Comparison of ENCODE assay signal across 37 cellular contexts in the genomic region with DNA sequence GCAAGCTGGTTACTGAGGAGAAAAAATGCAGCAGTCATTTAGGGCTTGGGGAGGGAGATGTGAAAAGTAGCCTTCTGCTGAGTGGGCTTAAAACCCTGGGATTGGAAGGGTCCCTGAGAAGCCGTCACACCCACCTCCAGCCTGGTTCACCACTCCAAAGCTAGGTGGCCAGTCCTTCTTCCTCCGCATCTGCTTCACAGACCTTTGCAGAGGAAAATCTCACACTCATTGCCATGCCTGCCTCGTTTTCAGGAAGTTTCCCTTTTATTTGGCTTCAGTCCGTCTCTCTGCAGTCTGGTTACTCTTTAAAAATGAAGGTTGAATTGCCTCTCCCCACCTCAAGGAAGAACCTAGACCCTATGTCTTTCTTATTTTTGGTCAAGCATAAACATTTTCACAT. TPM values are rescaled to one million over a fixed set of nuclear protein-coding genes. Genes with fewer than 3 reads are reported as not detected.
DNase-seq lines count a peak whose midpoint lies in the region; ATAC-seq and TF ChIP-seq lines count a peak whose summit lies in the region.
"Had no signal": no experiment of that assay in that cellular context is flagged by ENCODE, and none has a peak within 500 bp of the region (broad histone marks: within the 10 kb centered on the region; RNA-seq: fewer than 3 reads in every experiment).

No MANE protein-coding gene starts in this region.

- no peaks in the 10 kb centered on the region for H3K36me3 ChIP-seq in BE2C
- H3K36me3 ChIP-seq: left lung, spleen had no signal

- H3K4me1 ChIP-seq in right cardiac atrium (ENCODE audit: control insufficient read depth, insufficient read depth, low read length) (peaks cover 31% of the 10 kb centered on the region), BE2C (no peaks in the 10 kb centered on the region)
- H3K4me1 ChIP-seq: body of pancreas, left lung had no signal

- peak; percentile 51 for DNase-seq in Ammon's horn (ENCODE audit: low spot score)
- no peak for DNase-seq in WTC11 (ENCODE audit: low spot score)
- DNase-seq in right cardiac atrium: no peak
- DNase-seq in occipital lobe (lab: John Stamatoyannopoulos, UW): peak; percentile 12
- DNase-seq in islet precursor cell: no peak
- no peak for DNase-seq in BE2C
- DNase-seq: ACHN; activated CD4-positive, alpha-beta T cell treated with anti-CD3 and anti-CD28 coated beads for 36 hours; activated CD8-positive, alpha-beta memory T cell treated with anti-CD3 and anti-CD28 coated beads, Interleukin-2, amount 50 U/mL, for 48 hours; activated CD8-positive, alpha-beta T cell treated with anti-CD3 and anti-CD28 coated beads for 36 hours; activated naive CD4-positive, alpha-beta T cell treated with Interleukin-2 at 50 U/mL for 16 hours; body of pancreas; Karpas-422; left lung; naive thymus-derived CD8-positive, alpha-beta T cell; NCI-H1436; NCI-H2081 treated with DMSO at 0.1 percent for 48 hours; NCI-H226; NCI-H526 treated with DMSO at 0.1 percent for 48 hours; NK-92 treated with Interleukin-12 subunit alpha and Interleukin-12 subunit beta, amount 100 ng/mL, for 24 hours; PC-9; retina; spleen; stimulated activated CD4-positive, alpha-beta T cell treated with anti-CD3 and anti-CD28 coated beads, Interleukin-2, amount 100 ng/mL, for 48 hours; stomach; upper lobe of left lung had no signal

- H3K27me3 ChIP-seq in right cardiac atrium (ENCODE audit: control insufficient read depth, insufficient read depth) (no peaks in the 10 kb centered on the region), BE2C (peaks cover under 1% of the 10 kb centered on the region; the same call in 1 of the 2 replicates)
- H3K27me3 ChIP-seq: body of pancreas, left lung, stomach, upper lobe of left lung had no signal

- peak overlapping the region; percentile 24 for H3K27ac Mint-ChIP-seq in WTC11
- H3K27ac Mint-ChIP-seq: activated CD4-positive, alpha-beta T cell treated with anti-CD3 and anti-CD28 coated beads for 36 hours; activated CD8-positive, alpha-beta T cell treated with anti-CD3 and anti-CD28 coated beads for 36 hours; activated T-helper 1 cell treated with anti-CD3 and anti-CD28 coated beads, Interleukin-12 subunit alpha, Interleukin-12 subunit beta, Interleukin-2, Interleukin-4 antibody, amounts not matched to agents 30 ng/mL and 10 ng/mL and 1 ng/mL, durations not matched to agents 14 hours and 24 hours and 36 hours; mesothelial cell of epicardium; naive thymus-derived CD8-positive, alpha-beta T cell; T-helper 2 cell treated with Interferon-gamma antibody and Interleukin-4, amounts not matched to agents 5 μg/mL and 100 μg/mL, for 36 hours had no signal

- POLR2A ChIA-PET in WTC11 (lab: Charles Lee): no interaction called here

- no peak for ATAC-seq in WTC11
- ATAC-seq in right cardiac atrium: no peak
- no peak for ATAC-seq in HG03439 (IDR thresholded peaks at IDR 0.05; ENCODE audit: unreplicated experiment)
- ATAC-seq in GM19397 (IDR thresholded peaks at IDR 0.05; ENCODE audit: unreplicated experiment): no peak
- ATAC-seq: activated CD4-positive, alpha-beta T cell treated with anti-CD3 and anti-CD28 coated beads for 36 hours; activated CD8-positive, alpha-beta T cell treated with anti-CD3 and anti-CD28 coated beads for 36 hours; body of pancreas; GM12878; left lung; naive thymus-derived CD8-positive, alpha-beta T cell had no signal

- intact Hi-C loops in right cardiac atrium (cut with DNase I): no loop called here

- H3K36me3 Mint-ChIP-seq in WTC11: no peaks in the 10 kb centered on the region
- H3K36me3 Mint-ChIP-seq: mesothelial cell of epicardium; naive thymus-derived CD8-positive, alpha-beta T cell had no signal

- TF ChIP-seq CTCF in WTC11 (IDR thresholded peaks at IDR 0.05) (no peak), BE2C (IDR thresholded peaks at IDR 0.05; ENCODE audit: low read depth, low read length) (no peak)

- no peak overlapping the region for H3K4me3 Mint-ChIP-seq in WTC11
- H3K4me3 Mint-ChIP-seq: activated CD4-positive, alpha-beta T cell treated with anti-CD3 and anti-CD28 coated beads for 36 hours; activated CD8-positive, alpha-beta T cell treated with anti-CD3 and anti-CD28 coated beads for 36 hours; activated T-helper 1 cell treated with anti-CD3 and anti-CD28 coated beads, Interleukin-12 subunit alpha, Interleukin-12 subunit beta, Interleukin-2, Interleukin-4 antibody, amounts not matched to agents 30 ng/mL and 10 ng/mL and 1 ng/mL, durations not matched to agents 14 hours and 24 hours and 36 hours; mesothelial cell of epicardium; naive thymus-derived CD8-positive, alpha-beta T cell; T-helper 2 cell treated with Interferon-gamma antibody and Interleukin-4, amounts not matched to agents 5 μg/mL and 100 μg/mL, for 36 hours had no signal

- H3K9me3 ChIP-seq in right cardiac atrium (ENCODE audit: control insufficient read depth, low read length): no peaks in the 10 kb centered on the region
- no peaks in the 10 kb centered on the region for H3K9me3 ChIP-seq in BE2C
- H3K9me3 ChIP-seq: body of pancreas, left lung, spleen, stomach, upper lobe of left lung had no signal

- 51% methylated on average over 4 of the region's 4 CpGs for WGBS in right cardiac atrium

- no peaks in the 10 kb centered on the region for H3K9me3 Mint-ChIP-seq in WTC11
- H3K9me3 Mint-ChIP-seq: activated CD8-positive, alpha-beta T cell treated with anti-CD3 and anti-CD28 coated beads for 36 hours; activated T-helper 1 cell treated with anti-CD3 and anti-CD28 coated beads, Interleukin-12 subunit alpha, Interleukin-12 subunit beta, Interleukin-2, Interleukin-4 antibody, amounts not matched to agents 30 ng/mL and 10 ng/mL and 1 ng/mL, durations not matched to agents 14 hours and 24 hours and 36 hours; mesothelial cell of epicardium; naive thymus-derived CD8-positive, alpha-beta T cell; T-helper 2 cell treated with Interferon-gamma antibody and Interleukin-4, amounts not matched to agents 5 μg/mL and 100 μg/mL, for 36 hours had no signal

- no peaks in the 10 kb centered on the region for H3K27me3 Mint-ChIP-seq in WTC11 (ENCODE audit: low read depth)
- H3K27me3 Mint-ChIP-seq: activated CD4-positive, alpha-beta T cell treated with anti-CD3 and anti-CD28 coated beads for 36 hours; activated CD8-positive, alpha-beta T cell treated with anti-CD3 and anti-CD28 coated beads for 36 hours had no signal

- peak overlapping the region; percentile 53 for H3K27ac ChIP-seq in right cardiac atrium (ENCODE audit: low read length)
- H3K27ac ChIP-seq: body of pancreas, HL-60, left lung, PC-9, spleen had no signal

- peaks cover 7% of the 10 kb centered on the region; the same call in 1 of the 2 replicates for H3K4me1 Mint-ChIP-seq in WTC11
- H3K4me1 Mint-ChIP-seq: activated CD4-positive, alpha-beta T cell treated with anti-CD3 and anti-CD28 coated beads for 36 hours; mesothelial cell of epicardium; naive thymus-derived CD8-positive, alpha-beta T cell had no signal

- H3K4me3 ChIP-seq in right cardiac atrium (ENCODE audit: low read length) (no peak overlapping the region), BE2C (ENCODE audit: low read depth, low read length) (no peak overlapping the region)
- H3K4me3 ChIP-seq: body of pancreas, GM12878, left lung, PC-9, spleen, stomach, upper lobe of left lung had no signal

- CTCF ChIA-PET in WTC11 (lab: Charles Lee): interaction anchor here (1.0 kb wide), 1 partner anchor 58 kb away, joined by 5 read pairs; no protein-coding TSS in a partner anchor

TF ChIP-seq in WTC11, 78 proteins besides CTCF, POLR2A, EP300 and RAD21 (continues in another document):
- no peak for TF ChIP-seq HMGXB4 (CRISPR knock-in tag; IDR thresholded peaks at IDR 0.05)
- no peak for TF ChIP-seq PRRX2 (CRISPR knock-in tag; IDR thresholded peaks at IDR 0.05)
- no peak for TF ChIP-seq OVOL2 (CRISPR knock-in tag; IDR thresholded peaks at IDR 0.05; ENCODE audit: borderline replicate concordance)
- TF ChIP-seq MLX (CRISPR knock-in tag; IDR thresholded peaks at IDR 0.05): no peak
- TF ChIP-seq ZNF263 (CRISPR knock-in tag; IDR thresholded peaks at IDR 0.05; ENCODE audit: low read depth): no peak
- TF ChIP-seq SP1 (CRISPR knock-in tag; conservative IDR thresholded peaks at IDR 0.05): no peak
- TF ChIP-seq, protein P1, sequence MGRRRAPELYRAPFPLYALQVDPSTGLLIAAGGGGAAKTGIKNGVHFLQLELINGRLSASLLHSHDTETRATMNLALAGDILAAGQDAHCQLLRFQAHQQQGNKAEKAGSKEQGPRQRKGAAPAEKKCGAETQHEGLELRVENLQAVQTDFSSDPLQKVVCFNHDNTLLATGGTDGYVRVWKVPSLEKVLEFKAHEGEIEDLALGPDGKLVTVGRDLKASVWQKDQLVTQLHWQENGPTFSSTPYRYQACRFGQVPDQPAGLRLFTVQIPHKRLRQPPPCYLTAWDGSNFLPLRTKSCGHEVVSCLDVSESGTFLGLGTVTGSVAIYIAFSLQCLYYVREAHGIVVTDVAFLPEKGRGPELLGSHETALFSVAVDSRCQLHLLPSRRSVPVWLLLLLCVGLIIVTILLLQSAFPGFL (CRISPR knock-in tag; IDR thresholded peaks at IDR 0.05; ENCODE audit: borderline replicate concordance): no peak
- no peak for TF ChIP-seq JUN (CRISPR knock-in tag; IDR thresholded peaks at IDR 0.05)

RNA-seq across cellular contexts. Expression of gene MRAS, which starts 10.8 kb away (rescaled TPM):
- total RNA-seq in WTC11 (2021): 11.1 to 14.8 TPM (median 11.7 TPM) in 3 replicates
- 100 to 1,000 TPM; 244 to 374 (median 303) TPM for total RNA-seq in right cardiac atrium
- polyA plus RNA-seq in right cardiac atrium: 184 TPM
- 53.3 TPM for total RNA-seq in occipital lobe
- 0.36 TPM for polyA plus RNA-seq in BE2C (2012; ENCODE audit: insufficient read depth, insufficient read length, low read depth)
- polyA plus RNA-seq: naive thymus-derived CD8-positive, alpha-beta T cell had no signal

RNA-seq across cellular contexts. Expression of gene NME9, which starts 29.5 kb away (rescaled TPM):
- total RNA-seq in WTC11 (2021) (not detected in 3 replicates), right cardiac atrium (under 1 TPM in 2 of 4 donors, not detected in 2; 0.17 to 0.35 TPM), occipital lobe (2.3 TPM)
- 0.09 TPM for polyA plus RNA-seq in right cardiac atrium
- polyA plus RNA-seq in BE2C (2012; ENCODE audit: insufficient read depth, insufficient read length, low read depth): 0.42 TPM
- total RNA-seq: activated T-helper 1 cell treated with anti-CD3 and anti-CD28 coated beads, Interleukin-12 subunit alpha, Interleukin-12 subunit beta, Interleukin-2, Interleukin-4 antibody, amounts not matched to agents 30 ng/mL and 10 ng/mL and 1 ng/mL, durations not matched to agents 14 hours and 24 hours and 36 hours; glomerular endothelial cell; GM12878; H4; osteocyte; PC-9 had no signal
- polyA plus RNA-seq: BJ had no signal

Comparison
In these comparisons a context has a peak if more than half of its experiments do, and no peak if none do; other contexts are left out.
1. DNase-seq: peak in Ammon's horn (single experiment) and occipital lobe (single experiment); none in WTC11 (single experiment), right cardiac atrium (0 of 3), islet precursor cell (single experiment) and BE2C (single experiment).